Comparison of ENCODE assay signal across 20 cellular contexts in the genomic region with DNA sequence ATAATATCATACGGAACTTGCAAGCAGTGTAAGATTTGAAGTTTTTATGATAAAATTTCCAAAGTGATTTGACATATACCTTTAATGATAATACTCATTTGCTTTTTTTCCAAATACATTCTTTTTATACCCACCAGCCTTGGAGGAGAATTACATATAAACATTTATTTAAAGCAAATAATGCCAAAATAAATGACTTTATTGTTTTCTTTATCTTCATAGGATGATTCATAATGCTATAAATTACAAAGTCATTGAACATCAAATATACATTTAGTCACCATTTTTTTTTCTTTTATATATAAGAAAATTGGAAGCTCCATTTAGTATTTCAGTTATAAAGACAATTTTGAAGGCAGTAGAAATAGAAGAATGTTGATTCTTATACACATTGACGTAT.
DNase-seq lines count a peak whose midpoint lies in the region; ATAC-seq, FAIRE-seq and TF ChIP-seq lines count a peak whose summit lies in the region.
"Had no signal": no experiment of that assay in that cellular context is flagged by ENCODE, and none has a peak within 500 bp of the region (broad histone marks: within the 10 kb centered on the region; RNA-seq: fewer than 3 reads in every experiment).

No MANE protein-coding gene starts in this region.

- no peaks in the 10 kb centered on the region for H3K36me3 ChIP-seq in A673 (ENCODE audit: insufficient read depth, low read length, poor library complexity, severe bottlenecking)
- H3K36me3 ChIP-seq in pancreas = no peaks in the 10 kb centered on the region
- H3K36me3 ChIP-seq in stomach = no peaks in the 10 kb centered on the region
- H3K36me3 ChIP-seq: BE2C; BLaER1 treated with 17β-estradiol and CSF1 and Interleukin-3, amounts not matched to agents 10 nM and 100 nM had no signal

- H3K4me1 ChIP-seq in A673 (ENCODE audit: insufficient read depth, low read length, poor library complexity, severe bottlenecking) (peaks cover 20% of the 10 kb centered on the region), pancreas (peaks cover 0 to 8% (median 8%) of the 10 kb centered on the region in 3 donors), stomach (peaks cover 0 to 13% (median 5%) of the 10 kb centered on the region in 4 donors)

- H3K27me3 ChIP-seq in A673 (replicated peaks; ENCODE audit: insufficient read depth, low read depth, low read length, poor library complexity) = no peaks in the 10 kb centered on the region
- no peaks in the 10 kb centered on the region for H3K27me3 ChIP-seq in pancreas
- H3K27me3 ChIP-seq in stomach = no peaks in the 10 kb centered on the region
- H3K27me3 ChIP-seq: BE2C; BLaER1 treated with 17β-estradiol and CSF1 and Interleukin-3, amounts not matched to agents 10 nM and 100 nM had no signal

- H3K27ac ChIP-seq in A673 (ENCODE audit: low read depth, low read length, poor library complexity, severe bottlenecking) (peak overlapping the region; percentile 34), pancreas (no peak overlapping the region), stomach (no peak overlapping the region)
- H3K27ac ChIP-seq: BLaER1 treated with 17β-estradiol and CSF1 and Interleukin-3, amounts not matched to agents 10 nM and 100 nM; GM23248 had no signal

- no peak for ATAC-seq in pancreas
- ATAC-seq in GM21526 (IDR thresholded peaks at IDR 0.05; ENCODE audit: low FRiP score, unreplicated experiment) = no peak

- TF ChIP-seq EP300 in stomach (IDR thresholded peaks at IDR 0.05) = no peak

- intact Hi-C loops in A673 (cut with micrococcal nuclease; ENCODE audit: unreplicated experiment) = no loop called here
- intact Hi-C loops in pancreas (cut with DNase I) = no loop called here
- intact Hi-C loops in stomach (cut with DNase I; ENCODE audit: low total_unique reads) = no loop called here

- CTCF ChIA-PET in A673 (lab: Charles Lee) = no interaction called here

- POLR2A ChIA-PET in A673 (lab: Charles Lee; ENCODE audit: low non-redundant PET) = no interaction called here

- FAIRE-seq in colon (lab: Jason Lieb, UNC) (peak; percentile 21), pancreas (lab: Jason Lieb, UNC) (peak; percentile 56), D721Med (lab: Jason Lieb, UNC) (no peak)
- FAIRE-seq: GM12892, H1 had no signal

- H3K9me3 ChIP-seq in A673 (ENCODE audit: low read depth, low read length, poor library complexity, severe bottlenecking) (no peaks in the 10 kb centered on the region), pancreas (no peaks in the 10 kb centered on the region), stomach (no peaks in the 10 kb centered on the region)
- H3K9me3 ChIP-seq: BE2C had no signal

- 92% methylated on average over 2 of the region's 2 CpGs for WGBS in pancreas, 2 donors
- WGBS in stomach, 5 donors = 87 to 98% (median 96%) methylated on average over 2 of the region's 2 CpGs

- DNase-seq in A673 (ENCODE audit: low spot score) (no peak), LNCaP clone FGC (ENCODE audit: low read depth) (peak; percentile 65), pancreas (no peak), stomach (no peak), D721Med (ENCODE audit: insufficient read length, low spot score) (no peak)
- DNase-seq: ACHN; AML-193; BE2C; CD4-positive, alpha-beta T cell; CD8-positive, alpha-beta memory T cell; DMS153; DND-41; GM23248; H7; HCEC 1CT had no signal

- TF ChIP-seq POLR2A in stomach (IDR thresholded peaks at IDR 0.05) = no peak

- H3K4me3 ChIP-seq in A673 (ENCODE audit: low read depth, low read length, poor library complexity, severe bottlenecking) (no peak overlapping the region), LNCaP clone FGC (ENCODE audit: low read depth, low read length) (no peak overlapping the region), pancreas (no peak overlapping the region), stomach (no peak overlapping the region)
- H3K4me3 ChIP-seq: BLaER1 treated with 17β-estradiol and CSF1 and Interleukin-3, amounts not matched to agents 10 nM and 100 nM; GM23248 had no signal

- TF ChIP-seq CTCF in A673 (conservative IDR thresholded peaks at IDR 0.05; ENCODE audit: low read depth, low read length) (no peak), LNCaP clone FGC (IDR thresholded peaks at IDR 0.05; ENCODE audit: control insufficient read depth, extremely low read depth, insufficient read depth) (no peak), pancreas (IDR thresholded peaks at IDR 0.05) (no peak), stomach (IDR thresholded peaks at IDR 0.05) (no peak), D721Med (IDR thresholded peaks at IDR 0.05; ENCODE audit: insufficient read depth, missing control alignments) (no peak)

- no TSS peak for BruUV-seq in A673 (replicated peaks; lab: Mats Ljungman, UMichigan)
